Comparison of ENCODE assay signal across 9 cellular contexts in the genomic region with DNA sequence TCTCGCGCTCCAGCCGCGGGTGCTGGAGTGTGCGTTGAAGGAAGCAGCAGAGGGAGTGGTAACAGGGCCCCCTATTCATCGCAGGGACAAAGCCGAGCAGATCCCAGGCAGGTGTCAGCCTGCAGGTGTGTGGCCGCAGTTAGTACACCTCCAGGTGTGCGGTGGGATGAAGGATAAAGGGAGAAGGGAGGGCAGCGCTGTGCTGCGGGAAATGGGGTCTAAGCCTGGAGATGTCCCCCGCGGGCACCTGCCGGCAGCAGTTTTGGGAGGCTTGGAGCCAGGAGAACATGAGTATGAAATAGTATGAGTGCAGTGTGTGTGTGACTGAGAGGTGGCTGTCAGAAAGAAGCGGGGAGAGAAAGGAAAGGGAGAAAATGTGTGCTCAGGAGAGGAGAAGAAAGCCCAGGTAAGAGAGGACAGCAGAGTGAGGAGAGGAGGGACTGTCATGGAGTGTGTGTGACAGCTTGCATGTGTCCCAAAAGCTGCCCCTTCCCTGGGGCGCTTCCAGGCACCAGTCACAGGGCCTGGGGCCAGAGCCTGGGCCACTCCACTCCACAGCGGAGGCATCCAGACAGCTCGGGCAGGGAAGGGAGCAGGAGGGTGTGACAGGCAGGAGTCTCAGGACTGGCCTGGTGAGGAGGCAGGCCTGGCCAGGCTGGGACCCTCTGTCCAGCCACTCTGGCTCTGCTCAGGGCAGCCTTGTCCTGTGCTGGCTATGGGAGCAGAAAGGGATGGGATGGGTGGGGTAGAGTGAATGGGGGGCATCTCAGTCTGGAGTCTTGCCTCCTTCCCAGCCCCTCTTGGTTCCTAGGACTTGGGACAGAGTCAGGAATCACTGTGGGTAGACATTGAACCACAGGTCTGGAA. TPM values are rescaled to one million over a fixed set of nuclear protein-coding genes. Genes with fewer than 3 reads are reported as not detected.
A peak's percentile ranks its signal among the peaks of the same experiment; 100 is the strongest.
DNase-seq lines count a peak whose midpoint lies in the region; TF ChIP-seq lines count a peak whose summit lies in the region.
"Had no signal": no experiment of that assay in that cellular context is flagged by ENCODE, and none has a peak within 500 bp of the region (broad histone marks: within the 10 kb centered on the region; RNA-seq: fewer than 3 reads in every experiment).

No MANE protein-coding gene starts in this region.

- H3K4me1 ChIP-seq in suprapubic skin: peaks cover 44% of the 10 kb centered on the region

- no peaks in the 10 kb centered on the region for H3K9me3 Mint-ChIP-seq in T-helper 1 cell treated with Interleukin-12 subunit alpha and Interleukin-12 subunit beta and Interleukin-4 antibody, amounts not matched to agents 30 μg/mL and 1 μg/mL, for 36 hours
- no peaks in the 10 kb centered on the region for H3K9me3 Mint-ChIP-seq in activated naive CD8-positive, alpha-beta T cell treated with anti-CD3 and anti-CD28 coated beads for 36 hours
- H3K9me3 Mint-ChIP-seq in immature natural killer cell: no peaks in the 10 kb centered on the region

- H3K27me3 ChIP-seq in suprapubic skin: no peaks in the 10 kb centered on the region

- H3K4me1 Mint-ChIP-seq in T-helper 1 cell treated with Interleukin-12 subunit alpha and Interleukin-12 subunit beta and Interleukin-4 antibody, amounts not matched to agents 30 μg/mL and 1 μg/mL, for 36 hours (ENCODE audit: low read depth): peaks cover 10% of the 10 kb centered on the region
- H3K4me1 Mint-ChIP-seq in activated naive CD8-positive, alpha-beta T cell treated with anti-CD3 and anti-CD28 coated beads for 36 hours: peaks cover 11% of the 10 kb centered on the region
- peaks cover 5 to 13% of the 10 kb centered on the region in 2 donors for H3K4me1 Mint-ChIP-seq in immature natural killer cell

- no peak for TF ChIP-seq POLR2A in suprapubic skin (IDR thresholded peaks at IDR 0.05)

- 41% methylated on average over 14 of the region's 18 CpGs for WGBS in suprapubic skin

- no peak overlapping the region for H3K27ac ChIP-seq in suprapubic skin

- H3K36me3 Mint-ChIP-seq in T-helper 1 cell treated with Interleukin-12 subunit alpha and Interleukin-12 subunit beta and Interleukin-4 antibody, amounts not matched to agents 30 μg/mL and 1 μg/mL, for 36 hours (ENCODE audit: low read depth): no peaks in the 10 kb centered on the region
- H3K36me3 Mint-ChIP-seq in activated naive CD8-positive, alpha-beta T cell treated with anti-CD3 and anti-CD28 coated beads for 36 hours: no peaks in the 10 kb centered on the region
- no peaks in the 10 kb centered on the region for H3K36me3 Mint-ChIP-seq in immature natural killer cell

- H3K9me3 ChIP-seq in suprapubic skin: no peaks in the 10 kb centered on the region

- no peaks in the 10 kb centered on the region for H3K36me3 ChIP-seq in suprapubic skin

- H3K27me3 Mint-ChIP-seq in T-helper 1 cell treated with Interleukin-12 subunit alpha and Interleukin-12 subunit beta and Interleukin-4 antibody, amounts not matched to agents 30 μg/mL and 1 μg/mL, for 36 hours (ENCODE audit: low read depth): peaks cover 19% of the 10 kb centered on the region
- H3K27me3 Mint-ChIP-seq in activated naive CD8-positive, alpha-beta T cell treated with anti-CD3 and anti-CD28 coated beads for 36 hours: no peaks in the 10 kb centered on the region
- peaks cover 0 to 5% (median 2%) of the 10 kb centered on the region in 3 donors for H3K27me3 Mint-ChIP-seq in immature natural killer cell (ENCODE audit: low read depth in 3 of 3)

- no peak for TF ChIP-seq CTCF in suprapubic skin (IDR thresholded peaks at IDR 0.05)

- H3K27ac Mint-ChIP-seq in T-helper 1 cell treated with Interleukin-12 subunit alpha and Interleukin-12 subunit beta and Interleukin-4 antibody, amounts not matched to agents 30 μg/mL and 1 μg/mL, for 36 hours: no peak overlapping the region
- no peak overlapping the region for H3K27ac Mint-ChIP-seq in activated naive CD8-positive, alpha-beta T cell treated with anti-CD3 and anti-CD28 coated beads for 36 hours
- H3K27ac Mint-ChIP-seq in immature natural killer cell: peak overlapping the region in 1 of 6 donors; percentile 7

- peak overlapping the region; percentile 2 for H3K4me3 Mint-ChIP-seq in T-helper 1 cell treated with Interleukin-12 subunit alpha and Interleukin-12 subunit beta and Interleukin-4 antibody, amounts not matched to agents 30 μg/mL and 1 μg/mL, for 36 hours
- H3K4me3 Mint-ChIP-seq in activated naive CD8-positive, alpha-beta T cell treated with anti-CD3 and anti-CD28 coated beads for 36 hours: peak overlapping the region; percentile 40
- H3K4me3 Mint-ChIP-seq in immature natural killer cell: peak overlapping the region; percentile 19 to 65 (median 42)

- intact Hi-C loops in head of caudate nucleus (cut with DNase I): no loop called here

- DNase-seq in T-helper 1 cell: no peak
- no peak for DNase-seq in activated naive CD8-positive, alpha-beta T cell treated with anti-CD3 and anti-CD28 coated beads for 36 hours
- DNase-seq in immature natural killer cell: no peak
- no peak for DNase-seq in suprapubic skin (ENCODE audit: low spot score in 2 of 2)
- DNase-seq in stimulated activated CD4-positive, alpha-beta T cell treated with anti-CD3 and anti-CD28 coated beads, Interleukin-1b, Interleukin-23, amount 100 ng/mL, for 48 hours: no peak
- no peak for DNase-seq in NCI-H2196 (lab: John Stamatoyannopoulos, UW; ENCODE audit: unreplicated experiment)
- DNase-seq in head of caudate nucleus: no peak

- H3K4me3 ChIP-seq in suprapubic skin: peak overlapping the region; percentile 56

- no peak for TF ChIP-seq EP300 in suprapubic skin (IDR thresholded peaks at IDR 0.05)

RNA-seq across cellular contexts. Expression of a gene that starts 0.8 kb away (rescaled TPM):
- total RNA-seq in activated naive CD8-positive, alpha-beta T cell treated with anti-CD3 and anti-CD28 coated beads for 36 hours: under 1 TPM; 0.44 to 0.64 TPM
- polyA plus RNA-seq in immature natural killer cell: 1 to 10 TPM in 2 of 3 donors, under 1 TPM in 1; 0.76 to 1.7 (median 1.2) TPM
- 1 to 10 TPM in 2 of 4 donors, under 1 TPM in 1, not detected in 1; 0.60 to 3.9 (median 2.1) TPM for total RNA-seq in suprapubic skin

RNA-seq across cellular contexts. Expression of a gene that starts 5.7 kb away (rescaled TPM):
- total RNA-seq in activated naive CD8-positive, alpha-beta T cell treated with anti-CD3 and anti-CD28 coated beads for 36 hours: 100 to 1,000 TPM; 224 to 241 TPM
- polyA plus RNA-seq in immature natural killer cell: 1 to 10 TPM; 5.7 to 9.3 (median 8.1) TPM
- 10 to 100 TPM; 26.7 to 46.4 (median 32.2) TPM for total RNA-seq in suprapubic skin

RNA-seq across cellular contexts. Expression of a gene that starts 10.7 kb away (rescaled TPM):
- total RNA-seq in activated naive CD8-positive, alpha-beta T cell treated with anti-CD3 and anti-CD28 coated beads for 36 hours: under 1 TPM; 0.33 to 0.74 TPM
- polyA plus RNA-seq in immature natural killer cell: 1 to 10 TPM in 1 of 3 donors, not detected in 2; 1.1 TPM
- total RNA-seq in suprapubic skin: not detected
- total RNA-seq: M059J had no signal

RNA-seq across cellular contexts. Expression of a gene that starts 13.3 kb away (rescaled TPM):
- 10 to 100 TPM; 94.3 to 94.5 TPM for total RNA-seq in activated naive CD8-positive, alpha-beta T cell treated with anti-CD3 and anti-CD28 coated beads for 36 hours
- 10 to 100 TPM; 28.5 to 49.5 (median 40.3) TPM for polyA plus RNA-seq in immature natural killer cell
- 10 to 100 TPM; 54.2 to 73.9 (median 61.3) TPM for total RNA-seq in suprapubic skin

RNA-seq across cellular contexts. Expression of a gene that starts 19.3 kb away (rescaled TPM):
- total RNA-seq in activated naive CD8-positive, alpha-beta T cell treated with anti-CD3 and anti-CD28 coated beads for 36 hours: under 1 TPM in 1 of 2 experiments, not detected in 1; 0.48 TPM
- polyA plus RNA-seq in immature natural killer cell: 1 to 10 TPM in 1 of 3 donors, not detected in 2; 1.3 TPM
- total RNA-seq in suprapubic skin: not detected
- total RNA-seq: M059J had no signal

Comparison
In these comparisons a context has a peak if more than half of its experiments do, and no peak if none do; other contexts are left out.
1. RNA of a gene that starts 5.7 kb away (total RNA-seq): 224 to 241 TPM in activated naive CD8-positive, alpha-beta T cell treated with anti-CD3 and anti-CD28 coated beads for 36 hours; 26.7 to 46.4 TPM in suprapubic skin; every median in the first group is over 4 times any median in the second.
2. Peak in every context shown above with its lines, with median percentiles within 50 percentile points of each other: H3K4me3 Mint-ChIP-seq.